In the genomic region with DNA sequence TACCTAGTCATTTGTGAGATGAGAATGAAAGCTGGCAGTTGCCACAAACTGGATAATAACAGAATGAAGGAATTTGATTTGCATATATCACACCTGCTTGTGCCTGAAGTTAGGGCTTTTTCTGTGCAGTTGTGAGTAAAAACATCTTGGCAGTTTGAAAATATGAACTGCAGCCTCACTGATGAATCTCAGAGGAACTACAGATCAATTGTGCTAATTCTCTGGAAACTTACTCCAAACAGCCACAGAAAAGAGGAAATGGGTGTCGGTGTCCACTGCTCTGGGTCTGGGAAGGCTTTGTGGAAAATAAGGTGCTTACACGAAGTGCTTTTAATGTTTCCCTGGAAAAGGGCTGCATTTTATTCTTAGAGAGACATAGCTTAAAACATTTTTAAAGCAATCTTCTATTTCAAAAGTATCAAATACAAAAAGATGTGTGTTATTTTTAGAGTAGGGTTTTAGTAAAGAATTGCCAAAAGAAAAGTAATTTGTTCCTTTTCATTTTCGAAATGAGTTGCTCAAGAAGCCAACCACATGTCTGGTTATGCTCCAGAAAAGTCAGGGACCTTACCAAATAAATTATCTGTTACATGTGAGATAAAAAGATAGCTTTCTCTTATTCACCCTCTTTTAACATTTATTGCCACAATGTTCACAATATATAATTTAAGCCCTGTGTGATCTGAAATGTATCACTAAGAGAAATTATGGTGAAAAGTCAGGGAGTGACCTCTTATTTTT, we compare ENCODE assay signal across 10 cellular contexts.
DNase-seq lines count a peak whose midpoint lies in the region; ATAC-seq and TF ChIP-seq lines count a peak whose summit lies in the region.
"Had no signal": no experiment of that assay in that cellular context is flagged by ENCODE, and none has a peak within 500 bp of the region (broad histone marks: within the 10 kb centered on the region; RNA-seq: fewer than 3 reads in every experiment).

No MANE protein-coding gene starts in this region.

- ATAC-seq in GM19455 (IDR thresholded peaks at IDR 0.05; ENCODE audit: unreplicated experiment) (peak; percentile 52), HG03442 (IDR thresholded peaks at IDR 0.05; ENCODE audit: unreplicated experiment) (peak; percentile 52), HG03460 (IDR thresholded peaks at IDR 0.05; ENCODE audit: unreplicated experiment) (no peak)

- H3K27ac ChIP-seq in CD8-positive, alpha-beta memory T cell (ENCODE audit: low read depth, low read length) = no peak overlapping the region
- H3K27ac ChIP-seq: ascending aorta had no signal

- DNase-seq in AG10803 (ENCODE audit: low read depth) (peak; percentile 80), DMS 273 treated with DMSO at 0.1 percent for 48 hours (lab: John Stamatoyannopoulos, UW) (no peak), inferior parietal cortex (ENCODE audit: extremely low spot score) (no peak)
- DNase-seq in CD8-positive, alpha-beta memory T cell = no peak
- DNase-seq: naive B cell had no signal

- CTCF ChIA-PET in CD8-positive, alpha-beta memory T cell (lab: Charles Lee) = no interaction called here

- no peaks in the 10 kb centered on the region for H3K36me3 Mint-ChIP-seq in dendritic cell treated with granulocyte-macrophage colony-stimulating factor and Interleukin-4, amounts not matched to agents 40 ng/mL and 50 ng/mL, for 4 days (ENCODE audit: low read depth)
- no peaks in the 10 kb centered on the region for H3K36me3 Mint-ChIP-seq in CD8-positive, alpha-beta memory T cell
- H3K36me3 Mint-ChIP-seq: naive B cell had no signal

- intact Hi-C loops in dendritic cell treated with granulocyte-macrophage colony-stimulating factor and Interleukin-4, amounts not matched to agents 40 ng/mL and 50 ng/mL, for 4 days (cut with micrococcal nuclease) = no loop called here

- H3K36me3 ChIP-seq in CD8-positive, alpha-beta memory T cell (ENCODE audit: insufficient read depth, low read length) = no peaks in the 10 kb centered on the region
- H3K36me3 ChIP-seq: ascending aorta had no signal

- H3K4me3 Mint-ChIP-seq in dendritic cell treated with granulocyte-macrophage colony-stimulating factor and Interleukin-4, amounts not matched to agents 40 ng/mL and 50 ng/mL, for 4 days = peak overlapping the region; percentile 55
- no peak overlapping the region for H3K4me3 Mint-ChIP-seq in CD8-positive, alpha-beta memory T cell
- H3K4me3 Mint-ChIP-seq: naive B cell had no signal

- no peak for TF ChIP-seq CTCF in AG10803 (conservative IDR thresholded peaks at IDR 0.05; ENCODE audit: low read length)

- no peaks in the 10 kb centered on the region for H3K9me3 Mint-ChIP-seq in dendritic cell treated with granulocyte-macrophage colony-stimulating factor and Interleukin-4, amounts not matched to agents 40 ng/mL and 50 ng/mL, for 4 days
- peaks cover 0 to 3% (median 0%) of the 10 kb centered on the region in 5 donors for H3K9me3 Mint-ChIP-seq in CD8-positive, alpha-beta memory T cell

- H3K27me3 Mint-ChIP-seq in dendritic cell treated with granulocyte-macrophage colony-stimulating factor and Interleukin-4, amounts not matched to agents 40 ng/mL and 50 ng/mL, for 4 days = no peaks in the 10 kb centered on the region
- H3K27me3 Mint-ChIP-seq in CD8-positive, alpha-beta memory T cell = peaks cover 1 to 15% of the 10 kb centered on the region in 2 donors

- POLR2A ChIA-PET in CD8-positive, alpha-beta memory T cell (lab: Charles Lee) = no interaction called here

- H3K27ac Mint-ChIP-seq in dendritic cell treated with granulocyte-macrophage colony-stimulating factor and Interleukin-4, amounts not matched to agents 40 ng/mL and 50 ng/mL, for 4 days = peak overlapping the region; percentile 50
- no peak overlapping the region for H3K27ac Mint-ChIP-seq in CD8-positive, alpha-beta memory T cell
- H3K27ac Mint-ChIP-seq: naive B cell had no signal

- no peaks in the 10 kb centered on the region for H3K9me3 ChIP-seq in CD8-positive, alpha-beta memory T cell (ENCODE audit: low read length)
- H3K9me3 ChIP-seq: ascending aorta had no signal

- peaks cover 9% of the 10 kb centered on the region for H3K4me1 Mint-ChIP-seq in dendritic cell treated with granulocyte-macrophage colony-stimulating factor and Interleukin-4, amounts not matched to agents 40 ng/mL and 50 ng/mL, for 4 days (ENCODE audit: low read depth)
- no peaks in the 10 kb centered on the region for H3K4me1 Mint-ChIP-seq in CD8-positive, alpha-beta memory T cell
- H3K4me1 Mint-ChIP-seq: naive B cell had no signal

- no peaks in the 10 kb centered on the region for H3K4me1 ChIP-seq in CD8-positive, alpha-beta memory T cell (ENCODE audit: insufficient read depth, low read length)
- H3K4me1 ChIP-seq: ascending aorta had no signal

- H3K4me3 ChIP-seq in AG10803 (ENCODE audit: low read length) = peak overlapping the region; percentile 3; the same call in 1 of the 2 replicates
- H3K4me3 ChIP-seq in CD8-positive, alpha-beta memory T cell (ENCODE audit: low read length) = no peak overlapping the region
- H3K4me3 ChIP-seq: ascending aorta had no signal

- H3K27me3 ChIP-seq in CD8-positive, alpha-beta memory T cell (ENCODE audit: insufficient read depth, low read length, poor library complexity, severe bottlenecking) = no peaks in the 10 kb centered on the region
- H3K27me3 ChIP-seq: ascending aorta had no signal
